Comparison of ENCODE assay signal across 11 cellular contexts in genomic region chr4:77538144-77538543, GRCh38.
DNase-seq lines count a peak whose midpoint lies in the region; ATAC-seq and TF ChIP-seq lines count a peak whose summit lies in the region.
"Had no signal": no experiment of that assay in that cellular context is flagged by ENCODE, and none has a peak within 500 bp of the region (broad histone marks: within the 10 kb centered on the region; RNA-seq: fewer than 3 reads in every experiment).

No MANE protein-coding gene starts in this region.

- H3K36me3 ChIP-seq in BJ (ENCODE audit: control insufficient read depth, insufficient read depth, low read length): no peaks in the 10 kb centered on the region
- H3K36me3 ChIP-seq in lower lobe of right lung: no peaks in the 10 kb centered on the region

- H3K9me3 ChIP-seq in lower lobe of right lung: peaks cover 3% of the 10 kb centered on the region

- no peaks in the 10 kb centered on the region for H3K4me1 ChIP-seq in lower lobe of right lung

- H3K36me3 Mint-ChIP-seq in HFFc6 (ENCODE audit: low read depth): no peaks in the 10 kb centered on the region

- H3K27me3 ChIP-seq in BJ (ENCODE audit: control insufficient read depth, insufficient read depth, low read length): no peaks in the 10 kb centered on the region; the same call in none of the 2 replicates
- no peaks in the 10 kb centered on the region for H3K27me3 ChIP-seq in lower lobe of right lung (ENCODE audit: low read depth)

- H3K9me3 Mint-ChIP-seq in HFFc6: no peaks in the 10 kb centered on the region

- no peak overlapping the region for H3K4me3 Mint-ChIP-seq in HFFc6
- H3K4me3 Mint-ChIP-seq: immature natural killer cell had no signal

- POLR2A ChIA-PET in BJ (lab: Charles Lee): no interaction called here

- H3K27ac Mint-ChIP-seq in HFFc6: no peak overlapping the region
- H3K27ac Mint-ChIP-seq: immature natural killer cell had no signal

- no peak for TF ChIP-seq CTCF in BJ (IDR thresholded peaks at IDR 0.05; ENCODE audit: insufficient read depth, low read depth, low read length)
- no peak for TF ChIP-seq CTCF in HFFc6 (IDR thresholded peaks at IDR 0.05)
- TF ChIP-seq CTCF in astrocyte of the spinal cord (IDR thresholded peaks at IDR 0.05; ENCODE audit: low read depth, low read length): no peak
- no peak for TF ChIP-seq CTCF in lower lobe of right lung (IDR thresholded peaks at IDR 0.05)

- no peak overlapping the region for H3K4me3 ChIP-seq in BJ (ENCODE audit: low read depth, low read length)
- no peak overlapping the region for H3K4me3 ChIP-seq in astrocyte of the spinal cord (ENCODE audit: low read depth, low read length)
- H3K4me3 ChIP-seq in lower lobe of right lung: no peak overlapping the region

- DNase-seq in BJ (ENCODE audit: low read depth) (peak; percentile 4), HFFc6 (peak; percentile 17), astrocyte of the spinal cord (ENCODE audit: low read depth, low spot score) (peak; percentile 73), lower lobe of right lung (no peak), cerebellar cortex (ENCODE audit: low spot score) (no peak)
- DNase-seq: activated CD4-positive, alpha-beta T cell treated with anti-CD3 and anti-CD28 coated beads, Interleukin-2, amount 50 U/mL, for 1 hour; cerebellar nuclear complex; immature natural killer cell had no signal

- H3K27me3 Mint-ChIP-seq in HFFc6 (ENCODE audit: insufficient read depth): peaks cover 21% of the 10 kb centered on the region

- ATAC-seq in lower lobe of right lung (peak; percentile 35 to 50), HG02588 (IDR thresholded peaks at IDR 0.05; ENCODE audit: unreplicated experiment) (no peak), HG03439 (IDR thresholded peaks at IDR 0.05; ENCODE audit: unreplicated experiment) (no peak), GM21717 (IDR thresholded peaks at IDR 0.05; ENCODE audit: unreplicated experiment) (no peak)

- CTCF ChIA-PET in BJ (lab: Yijun Ruan, JAX): interaction anchor here (0.7 to 1.3 kb wide), 3 partner anchors 41 to 1084 kb away, joined by 3 to 4 read pairs (median 4); no protein-coding TSS in a partner anchor

- peaks cover 8% of the 10 kb centered on the region; the same call in 1 of the 2 replicates for H3K4me1 Mint-ChIP-seq in HFFc6 (ENCODE audit: low read depth)
- H3K4me1 Mint-ChIP-seq: immature natural killer cell had no signal

- no peak overlapping the region for H3K27ac ChIP-seq in lower lobe of right lung

- in situ Hi-C loops in astrocyte of the spinal cord (cut with HindIII; ENCODE audit: low sequenced_read_pairs): no loop called here

- intact Hi-C loops in lower lobe of right lung (cut with DNase I): no loop called here

Comparison
In these comparisons a context has a peak if more than half of its experiments do, and no peak if none do; other contexts are left out.
1. DNase-seq: peak in BJ (single experiment), HFFc6 (single experiment) and astrocyte of the spinal cord (single experiment); none in lower lobe of right lung (single experiment) and cerebellar cortex (single experiment).
2. ATAC-seq: peak in lower lobe of right lung (2 of 2); none in HG02588 (single experiment), HG03439 (single experiment) and GM21717 (single experiment).